33 cellular contexts compared by ENCODE assay signal in genomic region chr6:859936-860335, GRCh38.
"Had no signal": no experiment of that assay in that cellular context is flagged by ENCODE, and none has a peak within 500 bp of the region (broad histone marks: within the 10 kb centered on the region; RNA-seq: fewer than 3 reads in every experiment).

No MANE protein-coding gene starts in this region.

- H3K27ac Mint-ChIP-seq: naive thymus-derived CD8-positive, alpha-beta T cell; natural killer cell treated with Interleukin-12 subunit alpha and Interleukin-12 subunit beta and Interleukin-15 and Interleukin-18, amount 100 ng/mL, for 72 hours; nephron progenitor cell; progenitor cell of endocrine pancreas; stimulated activated naive CD8-positive, alpha-beta T cell treated with anti-CD3 and anti-CD28 coated beads, Interleukin-15, amount 100 ng/mL, for 72 hours; type B pancreatic cell had no signal

- H3K4me2 ChIP-seq: smooth muscle cell had no signal

- H3K36me3 ChIP-seq: neutrophil, ovary, spleen, suprapubic skin, tibial artery, transverse colon, upper lobe of right lung, uterus had no signal

- H3K4me1 ChIP-seq: parathyroid adenoma, psoas muscle, spleen, suprapubic skin, testis, tibial artery, transverse colon, upper lobe of right lung, uterus had no signal

- H3K27ac ChIP-seq: neutrophil, ovary, parathyroid adenoma, psoas muscle, skin epidermis, spleen, suprapubic skin, testis, tibial artery, transverse colon, upper lobe of right lung, uterus had no signal

- H3K79me2 ChIP-seq: parathyroid adenoma had no signal

- DNase-seq: naive B cell; naive thymus-derived CD8-positive, alpha-beta T cell; nephron progenitor cell; nucleus accumbens; ovary; posterior cingulate gyrus; psoas muscle; right cardiac atrium; spleen; stimulated activated CD4-positive, alpha-beta T cell treated with anti-CD3 and anti-CD28 coated beads, Interleukin-12 subunit alpha, Interleukin-12 subunit beta, amount 100 ng/mL, for 4 hours; stimulated activated CD4-positive, alpha-beta T cell treated with anti-CD3 and anti-CD28 coated beads, Interleukin-1b, Interleukin-23, amount 100 ng/mL, for 48 hours; stimulated activated CD4-positive, alpha-beta T cell treated with anti-CD3 and anti-CD28 coated beads, Interleukin-4, amount 100 ng/mL, for 1 hour; stimulated activated CD4-positive, alpha-beta T cell treated with anti-CD3 and anti-CD28 coated beads, Interleukin-4, amount 100 ng/mL, for 4 hours; stimulated activated CD8-positive, alpha-beta memory T cell treated with anti-CD3 and anti-CD28 coated beads, Interleukin-4, amount 100 ng/mL, for 48 hours; stimulated activated naive CD4-positive, alpha-beta T cell; stimulated activated naive CD8-positive, alpha-beta T cell treated with anti-CD3 and anti-CD28 coated beads, Interleukin-15, amount 100 ng/mL, for 72 hours; stimulated activated naive CD8-positive, alpha-beta T cell treated with anti-CD3 and anti-CD28 coated beads, Interleukin-15, Interleukin-2, amounts not matched to agents 100 U/mL and 50 U/mL, for 24 hours; substantia nigra; testis; tibial artery; transverse colon; upper lobe of right lung; uterus had no signal

- H3K9me3 Mint-ChIP-seq: naive B cell; naive thymus-derived CD8-positive, alpha-beta T cell; natural killer cell treated with Interleukin-12 subunit alpha and Interleukin-12 subunit beta and Interleukin-15 and Interleukin-18, amount 100 ng/mL, for 72 hours; nephron progenitor cell; neural crest cell; stimulated activated naive CD8-positive, alpha-beta T cell treated with anti-CD3 and anti-CD28 coated beads, Interleukin-15, amount 100 ng/mL, for 72 hours; type B pancreatic cell had no signal

- H3K36me3 Mint-ChIP-seq: naive thymus-derived CD8-positive, alpha-beta T cell; natural killer cell treated with Interleukin-12 subunit alpha and Interleukin-12 subunit beta and Interleukin-15 and Interleukin-18, amount 100 ng/mL, for 72 hours; type B pancreatic cell had no signal

- H3K9me3 ChIP-seq: neutrophil, ovary, psoas muscle, spleen, suprapubic skin, testis, tibial artery, transverse colon, upper lobe of right lung, uterus had no signal

- H3K4me3 Mint-ChIP-seq: naive B cell; naive thymus-derived CD8-positive, alpha-beta T cell; natural killer cell treated with Interleukin-12 subunit alpha and Interleukin-12 subunit beta and Interleukin-15 and Interleukin-18, amount 100 ng/mL, for 72 hours; nephron progenitor cell; neural crest cell; stimulated activated naive CD8-positive, alpha-beta T cell treated with anti-CD3 and anti-CD28 coated beads, Interleukin-15, amount 100 ng/mL, for 72 hours; type B pancreatic cell had no signal

- H3K4me3 ChIP-seq: ovary, psoas muscle, skin epidermis, smooth muscle cell, spleen, suprapubic skin, testis, tibial artery, transverse colon, upper lobe of right lung, uterus had no signal

- ATAC-seq: naive thymus-derived CD8-positive, alpha-beta T cell; psoas muscle; right cardiac atrium; sciatic nerve; stimulated activated naive CD8-positive, alpha-beta T cell treated with anti-CD3 and anti-CD28 coated beads, Interleukin-15, amount 100 ng/mL, for 72 hours; stimulated activated naive CD8-positive, alpha-beta T cell treated with anti-CD3 and anti-CD28 coated beads, Interleukin-15, Interleukin-2, amounts not matched to agents 100 U/mL and 50 U/mL, for 24 hours; upper lobe of right lung had no signal

- H3K4me1 Mint-ChIP-seq: naive B cell; naive thymus-derived CD8-positive, alpha-beta T cell; neural crest cell; stimulated activated naive CD8-positive, alpha-beta T cell treated with anti-CD3 and anti-CD28 coated beads, Interleukin-15, amount 100 ng/mL, for 72 hours had no signal

- H3K27me3 ChIP-seq: ovary, testis, transverse colon, upper lobe of right lung, uterus had no signal

- H2AFZ ChIP-seq: parathyroid adenoma had no signal
